11 cellular contexts compared by ENCODE assay signal in the genomic region with DNA sequence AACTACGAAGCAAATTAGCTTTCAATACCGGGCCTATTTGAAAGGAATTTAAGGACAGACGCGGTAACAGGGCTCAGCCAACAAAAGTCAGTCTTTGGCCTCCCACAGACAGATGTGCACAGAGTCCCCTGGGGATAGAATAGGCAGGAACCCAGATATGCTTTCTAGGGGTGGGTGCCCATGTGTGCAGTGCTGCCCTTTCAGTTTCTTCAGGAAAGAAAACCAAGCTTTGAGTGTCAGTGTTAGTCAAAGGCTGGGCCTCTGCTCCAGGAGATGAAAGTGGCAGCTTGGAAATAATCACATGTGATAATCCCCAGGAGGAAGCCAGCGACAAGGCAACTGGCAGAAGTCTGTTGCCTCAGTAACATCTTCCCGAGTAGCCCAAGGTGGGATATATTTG. TPM values are rescaled to one million over a fixed set of nuclear protein-coding genes. Genes with fewer than 3 reads are reported as not detected.
DNase-seq lines count a peak whose midpoint lies in the region; ATAC-seq, FAIRE-seq and TF ChIP-seq lines count a peak whose summit lies in the region.
"Had no signal": no experiment of that assay in that cellular context is flagged by ENCODE, and none has a peak within 500 bp of the region (broad histone marks: within the 10 kb centered on the region; RNA-seq: fewer than 3 reads in every experiment).

No MANE protein-coding gene starts in this region.

- FAIRE-seq in GM12891 (lab: Jason Lieb, UNC), result peak; percentile 62
- FAIRE-seq: islet of Langerhans had no signal

- no peak overlapping the region for H3K4me3 ChIP-seq in fibroblast of the aortic adventitia (ENCODE audit: low read depth, low read length)
- H3K4me3 ChIP-seq: thyroid gland had no signal

- TF ChIP-seq CTCF in fibroblast of the aortic adventitia (IDR thresholded peaks at IDR 0.05; ENCODE audit: insufficient read depth, low read length), result no peak

- no peaks in the 10 kb centered on the region for H3K4me1 Mint-ChIP-seq in activated CD8-positive, alpha-beta T cell treated with anti-CD3 and anti-CD28 coated beads, Interleukin-2, amount 10 ng/mL, durations not matched to agents 7 days and 5 days (ENCODE audit: low read depth)

- CTCF ChIA-PET in activated CD8-positive, alpha-beta T cell treated with anti-CD3 and anti-CD28 coated beads, Interleukin-2, amount 10 ng/mL, durations not matched to agents 7 days and 5 days (lab: Charles Lee), result no interaction called here

- no peaks in the 10 kb centered on the region for H3K27me3 Mint-ChIP-seq in activated CD8-positive, alpha-beta T cell treated with anti-CD3 and anti-CD28 coated beads, Interleukin-2, amount 10 ng/mL, durations not matched to agents 7 days and 5 days (ENCODE audit: low read depth)

- DNase-seq in GM12891 (ENCODE audit: insufficient read length, low spot score) (no peak), fibroblast of the aortic adventitia (ENCODE audit: low read depth) (peak; percentile 36), glomerular visceral epithelial cell (ENCODE audit: extremely low spot score) (no peak), NCI-H526 treated with DMSO at 0.1 percent for 48 hours (lab: John Stamatoyannopoulos, UW) (no peak), C1 segment of cervical spinal cord (lab: John Stamatoyannopoulos, UW) (no peak)
- no peak for DNase-seq in activated CD8-positive, alpha-beta T cell treated with anti-CD3 and anti-CD28 coated beads, Interleukin-2, amount 10 ng/mL, durations not matched to agents 7 days and 5 days
- DNase-seq: cortex of kidney, thyroid gland had no signal

- no peak overlapping the region for H3K4me3 Mint-ChIP-seq in activated CD8-positive, alpha-beta T cell treated with anti-CD3 and anti-CD28 coated beads, Interleukin-2, amount 10 ng/mL, durations not matched to agents 7 days and 5 days

- H3K36me3 Mint-ChIP-seq in activated CD8-positive, alpha-beta T cell treated with anti-CD3 and anti-CD28 coated beads, Interleukin-2, amount 10 ng/mL, durations not matched to agents 7 days and 5 days (ENCODE audit: low read depth), result no peaks in the 10 kb centered on the region

- no peaks in the 10 kb centered on the region for H3K9me3 Mint-ChIP-seq in activated CD8-positive, alpha-beta T cell treated with anti-CD3 and anti-CD28 coated beads, Interleukin-2, amount 10 ng/mL, durations not matched to agents 7 days and 5 days (ENCODE audit: insufficient read depth)

- TF ChIP-seq POLR2A in GM12891 (IDR thresholded peaks at IDR 0.05; ENCODE audit: low read depth, low read length), result no peak

- no peak overlapping the region for H3K27ac Mint-ChIP-seq in activated CD8-positive, alpha-beta T cell treated with anti-CD3 and anti-CD28 coated beads, Interleukin-2, amount 10 ng/mL, durations not matched to agents 7 days and 5 days

- POLR2A ChIA-PET in activated CD8-positive, alpha-beta T cell treated with anti-CD3 and anti-CD28 coated beads, Interleukin-2, amount 10 ng/mL, durations not matched to agents 7 days and 5 days (lab: Charles Lee), result no interaction called here

- peak; percentile 94 for ATAC-seq in GM21390 (IDR thresholded peaks at IDR 0.05; ENCODE audit: unreplicated experiment)
- ATAC-seq in HG03175 (IDR thresholded peaks at IDR 0.05; ENCODE audit: unreplicated experiment), result peak; percentile 93
- ATAC-seq in activated CD8-positive, alpha-beta T cell treated with anti-CD3 and anti-CD28 coated beads, Interleukin-2, amount 10 ng/mL, durations not matched to agents 7 days and 5 days, result no peak

TF ChIP-seq in GM12891, 5 proteins besides CTCF, POLR2A, EP300 and RAD21:
- no peak for TF ChIP-seq POLR2AphosphoS5 (IDR thresholded peaks at IDR 0.05; ENCODE audit: low read depth, low read length)
- TF ChIP-seq POU2F2 (IDR thresholded peaks at IDR 0.05; ENCODE audit: low read depth, low read length), result no peak
- TF ChIP-seq SPI1 (IDR thresholded peaks at IDR 0.05; ENCODE audit: low read depth, low read length), result no peak
- TF ChIP-seq PAX5 (IDR thresholded peaks at IDR 0.05; ENCODE audit: insufficient read depth, low read length, severe bottlenecking), result no peak
- TF ChIP-seq TAF1 (IDR thresholded peaks at IDR 0.05; ENCODE audit: low read depth, low read length), result no peak

RNA-seq across cellular contexts. Expression of a gene that starts 43.8 kb away (rescaled TPM):
- polyA plus RNA-seq in GM12891 (2012; ENCODE audit: low read depth, missing spikeins), result 10.8 TPM
- 19.1 and 29.1 TPM in 2 replicates for total RNA-seq in fibroblast of the aortic adventitia (ENCODE audit: low replicate concordance)
- total RNA-seq in activated CD8-positive, alpha-beta T cell treated with anti-CD3 and anti-CD28 coated beads, Interleukin-2, amount 10 ng/mL, durations not matched to agents 7 days and 5 days, result 10 to 100 TPM; 30.3 to 32.1 TPM
